In genomic region chr15:36642311-36642710, GRCh38 we compare ENCODE assay signal across 34 cellular contexts.
"Had no signal": no experiment of that assay in that cellular context is flagged by ENCODE, and none has a peak within 500 bp of the region (broad histone marks: within the 10 kb centered on the region; RNA-seq: fewer than 3 reads in every experiment).

No MANE protein-coding gene starts in this region.

- H3K9me3 ChIP-seq: adrenal gland had no signal

- H3K4me1 ChIP-seq: adrenal gland had no signal

- H3K4me3 ChIP-seq: adrenal gland had no signal

- H3K27me3 Mint-ChIP-seq: activated CD4-positive, alpha-beta memory T cell treated with anti-CD3 and anti-CD28 coated beads, Interleukin-2, amount 10 ng/mL, durations not matched to agents 7 days and 5 days; activated CD4-positive, alpha-beta T cell treated with anti-CD3 and anti-CD28 coated beads for 36 hours; activated CD4-positive, alpha-beta T cell treated with anti-CD3 and anti-CD28 coated beads, Interleukin-2, amount 10 ng/mL, durations not matched to agents 7 days and 5 days; activated CD8-positive, alpha-beta memory T cell treated with anti-CD3 and anti-CD28 coated beads, Interleukin-2, amount 10 ng/mL, durations not matched to agents 7 days and 5 days; activated naive CD8-positive, alpha-beta T cell treated with anti-CD3 and anti-CD28 coated beads for 36 hours; activated T-helper 17 cell treated with anti-CD3 and anti-CD28 coated beads, Interleukin-2, amount 50 U/mL, for 72 hours; brain had no signal

- DNase-seq: activated CD4-positive, alpha-beta memory T cell treated with anti-CD3 and anti-CD28 coated beads, Interleukin-2, amount 10 ng/mL, durations not matched to agents 7 days and 5 days; activated CD4-positive, alpha-beta T cell treated with anti-CD3 and anti-CD28 coated beads for 1 hour; activated CD4-positive, alpha-beta T cell treated with anti-CD3 and anti-CD28 coated beads for 36 hours; activated CD4-positive, alpha-beta T cell treated with anti-CD3 and anti-CD28 coated beads for 48 hours; activated CD4-positive, alpha-beta T cell treated with anti-CD3 and anti-CD28 coated beads, Interleukin-2, amount 10 ng/mL, durations not matched to agents 7 days and 5 days; activated CD4-positive, alpha-beta T cell treated with anti-CD3 and anti-CD28 coated beads, Interleukin-2, amount 50 U/mL, for 48 hours; activated CD4-positive, CD25-positive, alpha-beta regulatory T cell; activated CD8-positive, alpha-beta memory T cell treated with anti-CD3 and anti-CD28 coated beads for 24 hours; activated CD8-positive, alpha-beta memory T cell treated with anti-CD3 and anti-CD28 coated beads, Interleukin-2, amount 10 ng/mL, durations not matched to agents 7 days and 5 days; activated CD8-positive, alpha-beta memory T cell treated with anti-CD3 and anti-CD28 coated beads, Interleukin-2, amount 50 U/mL, for 48 hours; activated CD8-positive, alpha-beta T cell treated with anti-CD3 and anti-CD28 coated beads, Interleukin-2, amount 10 ng/mL, durations not matched to agents 7 days and 5 days; activated effector memory CD4-positive, alpha-beta T cell treated with anti-CD3 and anti-CD28 coated beads, Interleukin-2, amount 50 U/mL, for 16 hours; activated gamma-delta T cell treated with Interleukin-2 at 50 U/mL for 16 hours; activated naive CD4-positive, alpha-beta T cell; activated naive CD4-positive, alpha-beta T cell treated with anti-CD3 and anti-CD28 coated beads for 36 hours; activated naive CD4-positive, alpha-beta T cell treated with anti-CD3 and anti-CD28 coated beads, Interleukin-2, amount 50 U/mL, for 16 hours; activated naive CD8-positive, alpha-beta T cell treated with anti-CD3 and anti-CD28 coated beads for 36 hours; activated T-cell treated with anti-CD3 and anti-CD28 coated beads, Interleukin-2, amount 50 U/mL, for 4 hours; activated T-cell treated with anti-CD3 and anti-CD28 coated beads, Interleukin-2, amount 50 U/mL, for 72 hours; adrenal gland; amniotic stem cell; aorta; central memory CD4-positive, alpha-beta T cell; T-helper 1 cell; T-helper 2 cell; T-helper 9 cell had no signal

- H3K27ac Mint-ChIP-seq: activated CD4-positive, alpha-beta memory T cell treated with anti-CD3 and anti-CD28 coated beads, Interleukin-2, amount 10 ng/mL, durations not matched to agents 7 days and 5 days; activated CD4-positive, alpha-beta T cell treated with anti-CD3 and anti-CD28 coated beads for 36 hours; activated CD4-positive, alpha-beta T cell treated with anti-CD3 and anti-CD28 coated beads, Interleukin-2, amount 10 ng/mL, durations not matched to agents 7 days and 5 days; activated CD8-positive, alpha-beta memory T cell treated with anti-CD3 and anti-CD28 coated beads, Interleukin-2, amount 10 ng/mL, durations not matched to agents 7 days and 5 days; activated CD8-positive, alpha-beta T cell treated with anti-CD3 and anti-CD28 coated beads, Interleukin-2, amount 10 ng/mL, durations not matched to agents 7 days and 5 days; activated naive CD4-positive, alpha-beta T cell treated with anti-CD3 and anti-CD28 coated beads for 36 hours; activated naive CD4-positive, alpha-beta T cell treated with anti-CD3 and anti-CD28 coated beads, Interleukin-2, amount 50 U/mL, for 72 hours; activated naive CD8-positive, alpha-beta T cell treated with anti-CD3 and anti-CD28 coated beads for 36 hours; activated T-cell treated with anti-CD3 and anti-CD28 coated beads, Interleukin-2, amount 50 U/mL, for 72 hours; activated T-helper 1 cell treated with anti-CD3 and anti-CD28 coated beads, Interleukin-12 subunit alpha, Interleukin-12 subunit beta, Interleukin-2, Interleukin-4 antibody, amounts not matched to agents 30 ng/mL and 10 ng/mL and 1 ng/mL, durations not matched to agents 14 hours and 24 hours and 36 hours; activated T-helper 17 cell treated with anti-CD3 and anti-CD28 coated beads, Interleukin-2, amount 50 U/mL, for 72 hours; T-helper 1 cell treated with Interleukin-12 subunit alpha and Interleukin-12 subunit beta and Interleukin-4 antibody, amounts not matched to agents 30 μg/mL and 1 μg/mL, for 36 hours; T-helper 2 cell treated with Interferon-gamma antibody and Interleukin-4, amounts not matched to agents 5 μg/mL and 100 μg/mL, for 36 hours; WTC11 had no signal

- H3K4me3 Mint-ChIP-seq: activated CD4-positive, alpha-beta memory T cell treated with anti-CD3 and anti-CD28 coated beads, Interleukin-2, amount 10 ng/mL, durations not matched to agents 7 days and 5 days; activated CD4-positive, alpha-beta T cell treated with anti-CD3 and anti-CD28 coated beads for 36 hours; activated CD4-positive, alpha-beta T cell treated with anti-CD3 and anti-CD28 coated beads, Interleukin-2, amount 10 ng/mL, durations not matched to agents 7 days and 5 days; activated CD8-positive, alpha-beta memory T cell treated with anti-CD3 and anti-CD28 coated beads, Interleukin-2, amount 10 ng/mL, durations not matched to agents 7 days and 5 days; activated CD8-positive, alpha-beta T cell treated with anti-CD3 and anti-CD28 coated beads, Interleukin-2, amount 10 ng/mL, durations not matched to agents 7 days and 5 days; activated naive CD4-positive, alpha-beta T cell treated with anti-CD3 and anti-CD28 coated beads for 36 hours; activated naive CD8-positive, alpha-beta T cell treated with anti-CD3 and anti-CD28 coated beads for 36 hours; activated T-cell treated with anti-CD3 and anti-CD28 coated beads, Interleukin-2, amount 50 U/mL, for 4 hours; activated T-cell treated with anti-CD3 and anti-CD28 coated beads, Interleukin-2, amount 50 U/mL, for 72 hours; activated T-helper 1 cell treated with anti-CD3 and anti-CD28 coated beads, Interleukin-12 subunit alpha, Interleukin-12 subunit beta, Interleukin-2, Interleukin-4 antibody, amounts not matched to agents 30 ng/mL and 10 ng/mL and 1 ng/mL, durations not matched to agents 14 hours and 24 hours and 36 hours; activated T-helper 17 cell treated with anti-CD3 and anti-CD28 coated beads, Interleukin-2, amount 50 U/mL, for 72 hours; brain; T-helper 1 cell treated with Interleukin-12 subunit alpha and Interleukin-12 subunit beta and Interleukin-4 antibody, amounts not matched to agents 30 μg/mL and 1 μg/mL, for 36 hours; T-helper 2 cell treated with Interferon-gamma antibody and Interleukin-4, amounts not matched to agents 5 μg/mL and 100 μg/mL, for 36 hours; WTC11 had no signal

- H3K36me3 Mint-ChIP-seq: activated naive CD4-positive, alpha-beta T cell treated with anti-CD3 and anti-CD28 coated beads, Interleukin-2, amount 50 U/mL, for 72 hours; WTC11 had no signal

- H3K36me3 ChIP-seq: adrenal gland had no signal

- H3K9me3 Mint-ChIP-seq: activated CD4-positive, alpha-beta memory T cell treated with anti-CD3 and anti-CD28 coated beads, Interleukin-2, amount 10 ng/mL, durations not matched to agents 7 days and 5 days; activated CD4-positive, alpha-beta T cell treated with anti-CD3 and anti-CD28 coated beads, Interleukin-2, amount 10 ng/mL, durations not matched to agents 7 days and 5 days; activated naive CD4-positive, alpha-beta T cell treated with anti-CD3 and anti-CD28 coated beads for 36 hours; activated naive CD4-positive, alpha-beta T cell treated with anti-CD3 and anti-CD28 coated beads, Interleukin-2, amount 50 U/mL, for 72 hours; activated naive CD8-positive, alpha-beta T cell treated with anti-CD3 and anti-CD28 coated beads for 36 hours; activated T-cell treated with anti-CD3 and anti-CD28 coated beads, Interleukin-2, amount 50 U/mL, for 4 hours; activated T-cell treated with anti-CD3 and anti-CD28 coated beads, Interleukin-2, amount 50 U/mL, for 72 hours; T-helper 1 cell treated with Interleukin-12 subunit alpha and Interleukin-12 subunit beta and Interleukin-4 antibody, amounts not matched to agents 30 μg/mL and 1 μg/mL, for 36 hours; T-helper 2 cell treated with Interferon-gamma antibody and Interleukin-4, amounts not matched to agents 5 μg/mL and 100 μg/mL, for 36 hours; WTC11 had no signal

- ATAC-seq: activated CD4-positive, alpha-beta T cell treated with anti-CD3 and anti-CD28 coated beads for 36 hours; activated CD8-positive, alpha-beta memory T cell treated with anti-CD3 and anti-CD28 coated beads, Interleukin-2, amount 10 ng/mL, durations not matched to agents 7 days and 5 days; activated CD8-positive, alpha-beta T cell treated with anti-CD3 and anti-CD28 coated beads, Interleukin-2, amount 10 ng/mL, durations not matched to agents 7 days and 5 days; activated naive CD4-positive, alpha-beta T cell treated with anti-CD3 and anti-CD28 coated beads, Interleukin-2, amount 50 U/mL, for 72 hours; activated T-cell treated with anti-CD3 and anti-CD28 coated beads, Interleukin-2, amount 50 U/mL, for 4 hours; activated T-cell treated with anti-CD3 and anti-CD28 coated beads, Interleukin-2, amount 50 U/mL, for 72 hours; activated T-helper 17 cell treated with anti-CD3 and anti-CD28 coated beads, Interleukin-2, amount 50 U/mL, for 72 hours; WTC11 had no signal

- H3K27me3 ChIP-seq: adrenal gland had no signal

- H3K27ac ChIP-seq: adrenal gland, VCaP had no signal

- H3K4me1 Mint-ChIP-seq: activated CD4-positive, alpha-beta memory T cell treated with anti-CD3 and anti-CD28 coated beads, Interleukin-2, amount 10 ng/mL, durations not matched to agents 7 days and 5 days; activated CD4-positive, alpha-beta T cell treated with anti-CD3 and anti-CD28 coated beads for 36 hours; activated CD4-positive, alpha-beta T cell treated with anti-CD3 and anti-CD28 coated beads, Interleukin-2, amount 10 ng/mL, durations not matched to agents 7 days and 5 days; activated CD8-positive, alpha-beta memory T cell treated with anti-CD3 and anti-CD28 coated beads, Interleukin-2, amount 10 ng/mL, durations not matched to agents 7 days and 5 days; activated naive CD8-positive, alpha-beta T cell treated with anti-CD3 and anti-CD28 coated beads for 36 hours; activated T-helper 17 cell treated with anti-CD3 and anti-CD28 coated beads, Interleukin-2, amount 50 U/mL, for 72 hours had no signal
